19 cellular contexts compared by ENCODE assay signal in the genomic region with DNA sequence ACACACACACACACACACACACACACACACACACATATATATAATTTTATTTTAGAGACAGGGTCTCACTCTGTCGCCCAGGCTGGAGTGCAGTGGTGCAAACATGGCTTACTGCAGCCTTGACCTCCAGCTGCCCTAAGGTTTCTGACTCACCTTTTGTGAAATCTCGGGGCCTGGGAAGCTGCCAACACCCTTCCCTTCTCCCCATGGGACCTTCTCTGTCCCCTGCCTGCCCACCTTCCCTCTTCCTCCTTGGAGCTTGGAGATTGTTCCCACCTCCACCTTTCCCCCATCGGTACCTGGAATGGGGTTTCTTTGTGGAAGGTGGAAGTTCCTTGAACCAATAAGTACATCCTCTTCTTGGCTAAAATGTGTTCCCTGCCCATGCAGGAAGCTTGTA. TPM values are rescaled to one million over a fixed set of nuclear protein-coding genes. Genes with fewer than 3 reads are reported as not detected.
A peak's percentile ranks its signal among the peaks of the same experiment; 100 is the strongest.
DNase-seq lines count a peak whose midpoint lies in the region; ATAC-seq, FAIRE-seq and TF ChIP-seq lines count a peak whose summit lies in the region.
"Had no signal": no experiment of that assay in that cellular context is flagged by ENCODE, and none has a peak within 500 bp of the region (broad histone marks: within the 10 kb centered on the region; RNA-seq: fewer than 3 reads in every experiment).

No MANE protein-coding gene starts in this region.

- intact Hi-C loops in CD8-positive, alpha-beta T cell (cut with DNase I, micrococcal nuclease) = no loop called here
- intact Hi-C loops in adrenal gland (cut with DNase I) (no loop called here), kidney (cut with DNase I) (no loop called here), vagina (cut with DNase I) (no loop called here)

- peaks cover 7% of the 10 kb centered on the region for H3K36me3 ChIP-seq in CD8-positive, alpha-beta T cell (ENCODE audit: insufficient read depth, low read length)
- H3K36me3 ChIP-seq in adrenal gland (replicated peaks in 1 of 2) (no peaks in the 10 kb centered on the region), kidney (ENCODE audit: control insufficient read depth in 1 of 2, insufficient read depth in 2 of 2, low read length in 2 of 2) (no peaks in the 10 kb centered on the region), vagina (no peaks in the 10 kb centered on the region), Peyer's patch (no peaks in the 10 kb centered on the region)
- H3K36me3 ChIP-seq: ascending aorta, right lobe of liver had no signal

- WGBS in adrenal gland, 4 donors = 45 to 62% (median 58%) methylated on average over 3 of the region's 3 CpGs

- no peak overlapping the region for H3K4me3 ChIP-seq in CD8-positive, alpha-beta T cell (ENCODE audit: low read depth, low read length)
- H3K4me3 ChIP-seq in adrenal gland (no peak overlapping the region), kidney (ENCODE audit: low read length in 2 of 2) (no peak overlapping the region), vagina (no peak overlapping the region), Peyer's patch (no peak overlapping the region)
- H3K4me3 ChIP-seq: ascending aorta, right lobe of liver had no signal

- no peaks in the 10 kb centered on the region for H3K4me1 ChIP-seq in CD8-positive, alpha-beta T cell (ENCODE audit: insufficient read depth, low read length)
- H3K4me1 ChIP-seq in adrenal gland (replicated peaks in 1 of 2) = no peaks in the 10 kb centered on the region
- no peaks in the 10 kb centered on the region for H3K4me1 ChIP-seq in kidney (ENCODE audit: control insufficient read depth in 1 of 2, insufficient read depth in 1 of 2, low read depth in 1 of 2, low read length in 2 of 2)
- no peaks in the 10 kb centered on the region for H3K4me1 ChIP-seq in vagina
- H3K4me1 ChIP-seq in Peyer's patch = no peaks in the 10 kb centered on the region
- H3K4me1 ChIP-seq: ascending aorta, right lobe of liver had no signal

- CTCF ChIA-PET in CD8-positive, alpha-beta T cell (lab: Charles Lee) = no interaction called here

- DNase-seq in CD8-positive, alpha-beta T cell = no peak
- DNase-seq in HT1080 (ENCODE audit: low read depth) (peak; percentile 50), adrenal gland (peak in 6 of 7 donors; percentile 32 to 72 (median 58)), kidney (peak; percentile 76), vagina (ENCODE audit: extremely low spot score in 2 of 2) (no peak), Peyer's patch (no peak)
- DNase-seq: activated CD4-positive, CD25-positive, alpha-beta regulatory T cell; activated T-cell treated with anti-CD3 and anti-CD28 coated beads, Interleukin-2, amount 50 U/mL, for 72 hours; effector CD8-positive, alpha-beta T cell; naive thymus-derived CD8-positive, alpha-beta T cell; NCI-H1694; NCI-H82 had no signal

- peak overlapping the region; percentile 32 for H3K27ac Mint-ChIP-seq in CD8-positive, alpha-beta T cell
- H3K27ac Mint-ChIP-seq: activated T-cell treated with anti-CD3 and anti-CD28 coated beads, Interleukin-2, amount 50 U/mL, for 72 hours had no signal

- no peak for TF ChIP-seq POLR2A in adrenal gland (IDR thresholded peaks at IDR 0.05)
- TF ChIP-seq POLR2A in vagina (IDR thresholded peaks at IDR 0.05) = no peak
- no peak for TF ChIP-seq POLR2A in Peyer's patch (IDR thresholded peaks at IDR 0.05)

- H3K4me1 Mint-ChIP-seq in CD8-positive, alpha-beta T cell (ENCODE audit: low read depth) = peaks cover 13% of the 10 kb centered on the region

- no peaks in the 10 kb centered on the region for H3K9me3 ChIP-seq in CD8-positive, alpha-beta T cell (ENCODE audit: low read length)
- H3K9me3 ChIP-seq in adrenal gland (replicated peaks in 1 of 3) = no peaks in the 10 kb centered on the region
- H3K9me3 ChIP-seq in kidney (ENCODE audit: control insufficient read depth in 1 of 2, low read length in 2 of 2) = no peaks in the 10 kb centered on the region
- no peaks in the 10 kb centered on the region for H3K9me3 ChIP-seq in vagina
- no peaks in the 10 kb centered on the region for H3K9me3 ChIP-seq in Peyer's patch
- H3K9me3 ChIP-seq: ascending aorta, right lobe of liver had no signal

- no peaks in the 10 kb centered on the region for H3K27me3 ChIP-seq in CD8-positive, alpha-beta T cell (ENCODE audit: insufficient read depth, low read length)
- H3K27me3 ChIP-seq in adrenal gland (no peaks in the 10 kb centered on the region), vagina (no peaks in the 10 kb centered on the region), Peyer's patch (no peaks in the 10 kb centered on the region)
- H3K27me3 ChIP-seq: ascending aorta, right lobe of liver had no signal

- H3K27ac ChIP-seq in CD8-positive, alpha-beta T cell (ENCODE audit: low read depth, low read length) = no peak overlapping the region
- H3K27ac ChIP-seq in adrenal gland = no peak overlapping the region
- H3K27ac ChIP-seq in kidney (ENCODE audit: low read depth in 2 of 2, low read length in 2 of 2) = no peak overlapping the region
- no peak overlapping the region for H3K27ac ChIP-seq in vagina
- no peak overlapping the region for H3K27ac ChIP-seq in Peyer's patch
- H3K27ac ChIP-seq: ascending aorta, right lobe of liver had no signal

- H3K4me3 Mint-ChIP-seq in CD8-positive, alpha-beta T cell = no peak overlapping the region
- H3K4me3 Mint-ChIP-seq: activated T-cell treated with anti-CD3 and anti-CD28 coated beads, Interleukin-2, amount 50 U/mL, for 72 hours; CD14-positive monocyte; naive thymus-derived CD8-positive, alpha-beta T cell had no signal

- no peak overlapping the region for H3K9ac ChIP-seq in kidney (ENCODE audit: low read length in 2 of 2)

- no peaks in the 10 kb centered on the region for H3K9me3 Mint-ChIP-seq in CD8-positive, alpha-beta T cell
- H3K9me3 Mint-ChIP-seq: activated T-cell treated with anti-CD3 and anti-CD28 coated beads, Interleukin-2, amount 50 U/mL, for 72 hours; naive thymus-derived CD8-positive, alpha-beta T cell had no signal

- FAIRE-seq in kidney (lab: Jason Lieb, UNC) = no peak

- no peaks in the 10 kb centered on the region for H3K27me3 Mint-ChIP-seq in CD8-positive, alpha-beta T cell (ENCODE audit: low read depth)
- H3K27me3 Mint-ChIP-seq: naive thymus-derived CD8-positive, alpha-beta T cell had no signal

- H3K36me3 Mint-ChIP-seq in CD8-positive, alpha-beta T cell = peaks cover 20% of the 10 kb centered on the region

- ATAC-seq in CD8-positive, alpha-beta T cell = no peak
- ATAC-seq in GM19395 (IDR thresholded peaks at IDR 0.05; ENCODE audit: unreplicated experiment) = no peak
- ATAC-seq in GM19397 (IDR thresholded peaks at IDR 0.05; ENCODE audit: unreplicated experiment) = no peak
- ATAC-seq: activated T-cell treated with anti-CD3 and anti-CD28 coated beads, Interleukin-2, amount 50 U/mL, for 72 hours; left lobe of liver; naive thymus-derived CD8-positive, alpha-beta T cell had no signal

- no peak for TF ChIP-seq CTCF in CD8-positive, alpha-beta T cell (IDR thresholded peaks at IDR 0.05)
- no peak for TF ChIP-seq CTCF in adrenal gland (IDR thresholded peaks at IDR 0.05)
- no peak for TF ChIP-seq CTCF in kidney (IDR thresholded peaks at IDR 0.05; ENCODE audit: borderline replicate concordance, extremely low read depth, insufficient read depth)
- TF ChIP-seq CTCF in vagina (IDR thresholded peaks at IDR 0.05) = no peak
- no peak for TF ChIP-seq CTCF in Peyer's patch (IDR thresholded peaks at IDR 0.05)

- POLR2A ChIA-PET in CD8-positive, alpha-beta T cell (lab: Charles Lee) = no interaction called here

RNA-seq across cellular contexts. Expression of gene ARRDC5, which starts 6.3 kb away (rescaled TPM):
- total RNA-seq in CD8-positive, alpha-beta T cell = 1 to 10 TPM; 7.0 to 9.7 TPM
- total RNA-seq in HT1080 (2014; rRNA removed; shearing (Covaris generic)) = not detected in 2 replicates
- polyA plus RNA-seq in HT1080 (2015; cell fraction: cytosol; rRNA removed) = not detected in 2 replicates
- not detected in 2 replicates for polyA plus RNA-seq in HT1080 (2015; cell fraction: nucleus; rRNA removed)
- under 1 TPM in 7 of 8 donors, not detected in 1; 0.14 to 0.69 (median 0.21) TPM for total RNA-seq in adrenal gland
- polyA plus RNA-seq in adrenal gland = 1 to 10 TPM in 1 of 3 donors, under 1 TPM in 1, not detected in 1; 0.27 to 1.1 TPM
- 1.4 TPM for total RNA-seq in kidney
- polyA plus RNA-seq in kidney (ENCODE audit: insufficient read depth, low read depth, low replicate concordance) = not detected
- total RNA-seq in vagina = 0.98 TPM
- total RNA-seq in Peyer's patch = 1 to 10 TPM in 2 of 4 donors, under 1 TPM in 1, not detected in 1; 0.76 to 8.3 (median 3.1) TPM
- total RNA-seq: left lobe of liver, SK-MEL-5 had no signal

RNA-seq across cellular contexts. Expression of gene UHRF1, which starts 12.9 kb away (rescaled TPM):
- total RNA-seq in CD8-positive, alpha-beta T cell = under 1 TPM; 0.33 to 0.56 TPM
- 30.1 and 40.7 TPM in 2 replicates for total RNA-seq in HT1080 (2014; rRNA removed; shearing (Covaris generic))
- 42.8 and 47.6 TPM in 2 replicates for polyA plus RNA-seq in HT1080 (2015; cell fraction: cytosol; rRNA removed)
- polyA plus RNA-seq in HT1080 (2015; cell fraction: nucleus; rRNA removed) = 70.4 and 78.7 TPM in 2 replicates
- total RNA-seq in adrenal gland = 1 to 10 TPM in 5 of 8 donors, under 1 TPM in 3; 0.87 to 2.6 (median 1.2) TPM
- 1 to 10 TPM in 1 of 3 donors, under 1 TPM in 2; 0.56 to 1.2 (median 0.88) TPM for polyA plus RNA-seq in adrenal gland
- 3.1 TPM for total RNA-seq in kidney
- polyA plus RNA-seq in kidney (ENCODE audit: insufficient read depth, low read depth, low replicate concordance) = 0.19 TPM
- total RNA-seq in vagina = 2.0 TPM
- 10 to 100 TPM in 1 of 4 donors, 1 to 10 TPM in 3; 6.7 to 35.5 (median 8.0) TPM for total RNA-seq in Peyer's patch

RNA-seq across cellular contexts. Expression of gene PLIN3, which starts 28.9 kb away (rescaled TPM):
- total RNA-seq in CD8-positive, alpha-beta T cell = 10 to 100 TPM; 16.2 to 16.7 TPM
- 65.7 and 75.6 TPM in 2 replicates for total RNA-seq in HT1080 (2014; rRNA removed; shearing (Covaris generic))
- polyA plus RNA-seq in HT1080 (2015; cell fraction: cytosol; rRNA removed) = 116 and 123 TPM in 2 replicates
- polyA plus RNA-seq in HT1080 (2015; cell fraction: nucleus; rRNA removed) = 85.8 and 102 TPM in 2 replicates
- total RNA-seq in adrenal gland (100 to 1,000 TPM in 6 of 8 donors, 10 to 100 TPM in 2; 64.9 to 181 (median 109) TPM), kidney (60.0 TPM), vagina (93.8 TPM), Peyer's patch (100 to 1,000 TPM in 3 of 4 donors, 10 to 100 TPM in 1; 22.3 to 150 (median 108) TPM)
- polyA plus RNA-seq in adrenal gland (10 to 100 TPM; 21.3 to 59.2 (median 32.3) TPM), kidney (ENCODE audit: insufficient read depth, low read depth, low replicate concordance) (30.5 TPM)

Comparison
In these comparisons a context has a peak if more than half of its experiments do, and no peak if none do; other contexts are left out.
1. DNase-seq: peak in HT1080 (single experiment), adrenal gland (6 of 7) and kidney (single experiment); none in CD8-positive, alpha-beta T cell (0 of 7), vagina (0 of 2) and Peyer's patch (0 of 3).